ENCODE assay signal across 8 cellular contexts in genomic region chr10:73252445-73253225, GRCh38. TPM values are rescaled to one million over a fixed set of nuclear protein-coding genes. Genes with fewer than 3 reads are reported as not detected.
DNase-seq lines count a peak whose midpoint lies in the region; ATAC-seq lines count a peak whose summit lies in the region.

Gene MRPS16, minus strand, starts transcription at chr10:73252644. Its CDS starts 162 bp downstream, at chr10:73252482.

- ATAC-seq in GM19328 (IDR thresholded peaks at IDR 0.05; ENCODE audit: unreplicated experiment) (peak; percentile 70), HG03520 (IDR thresholded peaks at IDR 0.05; ENCODE audit: unreplicated experiment) (peak; percentile 70), left lobe of liver (peak; percentile 97)

- H3K27me3 ChIP-seq in BLaER1: no peaks in the 10 kb centered on the region

- peak within 1 kb of the TSS; percentile 97 for H3K27ac Mint-ChIP-seq in dendritic cell treated with granulocyte-macrophage colony-stimulating factor and Interleukin-4, amounts not matched to agents 40 ng/mL and 50 ng/mL, for 4 days

- peak within 1 kb of the TSS; percentile 82 for H3K4me3 ChIP-seq in BLaER1

- DNase-seq in NCI-H748 (lab: John Stamatoyannopoulos, UW; ENCODE audit: unreplicated experiment): peak; percentile 95
- DNase-seq in activated CD4-positive, alpha-beta T cell treated with anti-CD3 and anti-CD28 coated beads, Interleukin-2, amount 50 U/mL, for 1 hour: peak; percentile 89
- DNase-seq in left lobe of liver (ENCODE audit: low spot score): peak; percentile 97
- DNase-seq in stimulated activated CD4-positive, alpha-beta T cell treated with anti-CD3 and anti-CD28 coated beads, Interleukin-2, amount 100 ng/mL, for 4 hours (ENCODE audit: low read depth): peak; percentile 86

- peak within 1 kb of the TSS; percentile 95 for H3K4me3 Mint-ChIP-seq in dendritic cell treated with granulocyte-macrophage colony-stimulating factor and Interleukin-4, amounts not matched to agents 40 ng/mL and 50 ng/mL, for 4 days

- H3K27me3 Mint-ChIP-seq in dendritic cell treated with granulocyte-macrophage colony-stimulating factor and Interleukin-4, amounts not matched to agents 40 ng/mL and 50 ng/mL, for 4 days: no peaks in the 10 kb centered on the region

- peak within 1 kb of the TSS; percentile 90 for H3K27ac ChIP-seq in BLaER1

- intact Hi-C loops in dendritic cell treated with granulocyte-macrophage colony-stimulating factor and Interleukin-4, amounts not matched to agents 40 ng/mL and 50 ng/mL, for 4 days (cut with micrococcal nuclease): loop anchor here (1.0 to 5.0 kb wide), 2 partner anchors 105 to 162 kb away; partner anchors contain the start of genes ANXA7 and CFAP70

- H3K36me3 ChIP-seq in BLaER1: peaks cover 25% of the 10 kb centered on the region

- H3K4me1 Mint-ChIP-seq in dendritic cell treated with granulocyte-macrophage colony-stimulating factor and Interleukin-4, amounts not matched to agents 40 ng/mL and 50 ng/mL, for 4 days (ENCODE audit: low read depth): peaks cover 25% of the 10 kb centered on the region

- H3K4me2 ChIP-seq in BLaER1: peak within 1 kb of the TSS; percentile 93

- no peaks in the 10 kb centered on the region for H4K20me1 ChIP-seq in BLaER1

- no peaks in the 10 kb centered on the region for H3K9me3 Mint-ChIP-seq in dendritic cell treated with granulocyte-macrophage colony-stimulating factor and Interleukin-4, amounts not matched to agents 40 ng/mL and 50 ng/mL, for 4 days

- H3K4me1 ChIP-seq in BLaER1: peaks cover 54% of the 10 kb centered on the region

- H3K9me3 ChIP-seq in BLaER1: no peaks in the 10 kb centered on the region

- H3K36me3 Mint-ChIP-seq in dendritic cell treated with granulocyte-macrophage colony-stimulating factor and Interleukin-4, amounts not matched to agents 40 ng/mL and 50 ng/mL, for 4 days (ENCODE audit: low read depth): peaks cover 42% of the 10 kb centered on the region

- H3K9ac ChIP-seq in BLaER1: peak within 1 kb of the TSS; percentile 94

RNA-seq across cellular contexts. Expression of gene MRPS16, which starts in this region (rescaled TPM):
- total RNA-seq in left lobe of liver: 53.6 TPM

Comparison
In these comparisons a context has a peak if more than half of its experiments do, and no peak if none do; other contexts are left out.
1. Peak in every context shown above with its lines: DNase-seq, ATAC-seq, H3K4me3 ChIP-seq and H3K27ac ChIP-seq.